ENCODE assay signal across 22 cellular contexts in genomic region chr7:69184339-69184738, GRCh38.
DNase-seq lines count a peak whose midpoint lies in the region; ATAC-seq and TF ChIP-seq lines count a peak whose summit lies in the region.
"Had no signal": no experiment of that assay in that cellular context is flagged by ENCODE, and none has a peak within 500 bp of the region (broad histone marks: within the 10 kb centered on the region; RNA-seq: fewer than 3 reads in every experiment).

No MANE protein-coding gene starts in this region.

- H3K4me1 Mint-ChIP-seq in stimulated activated naive B cell treated with anti-CD40 and anti-IgM and Interleukin-4, amounts not matched to agents 10 μg/mL and 1 μg/mL and 100 μg/mL, for 72 hours, result peaks cover 23 to 46% of the 10 kb centered on the region in 2 donors
- H3K4me1 Mint-ChIP-seq: activated CD8-positive, alpha-beta memory T cell treated with anti-CD3 and anti-CD28 coated beads, Interleukin-2, amount 10 ng/mL, durations not matched to agents 7 days and 5 days had no signal

- no peaks in the 10 kb centered on the region for H3K27me3 ChIP-seq in GM06990 (replicated peaks; ENCODE audit: control insufficient read depth, insufficient read depth, low read length)
- H3K27me3 ChIP-seq: cardiac muscle cell, foreskin keratinocyte, ovary, tibial nerve had no signal

- no peak overlapping the region for H3K4me3 ChIP-seq in GM06990 (replicated peaks; ENCODE audit: low read depth, low read length)
- peak overlapping the region; percentile 29 for H3K4me3 ChIP-seq in choroid plexus epithelial cell (ENCODE audit: low read depth, low read length)
- H3K4me3 ChIP-seq: cardiac muscle cell, ovary had no signal

- peak; percentile 58 to 65 for ATAC-seq in stimulated activated naive B cell treated with anti-CD40 and anti-IgM and Interleukin-4, amounts not matched to agents 10 μg/mL and 1 μg/mL and 100 μg/mL, for 72 hours (replicated peaks)
- no peak for ATAC-seq in GM21723 (IDR thresholded peaks at IDR 0.05; ENCODE audit: unreplicated experiment)
- no peak for ATAC-seq in GM21367 (IDR thresholded peaks at IDR 0.05; ENCODE audit: unreplicated experiment)
- ATAC-seq: activated CD8-positive, alpha-beta memory T cell treated with anti-CD3 and anti-CD28 coated beads, Interleukin-2, amount 10 ng/mL, durations not matched to agents 7 days and 5 days; foreskin keratinocyte; HCT116; PC-3; T-cell had no signal

- H3K4me3 Mint-ChIP-seq in stimulated activated naive B cell treated with anti-CD40 and anti-IgM and Interleukin-4, amounts not matched to agents 10 μg/mL and 1 μg/mL and 100 μg/mL, for 72 hours, result peak overlapping the region; percentile 43 to 55
- H3K4me3 Mint-ChIP-seq: activated CD8-positive, alpha-beta memory T cell treated with anti-CD3 and anti-CD28 coated beads, Interleukin-2, amount 10 ng/mL, durations not matched to agents 7 days and 5 days had no signal

- TF ChIP-seq CTCF in GM06990 (IDR thresholded peaks at IDR 0.05; ENCODE audit: insufficient read depth, low read length, poor library complexity, severe bottlenecking), result no peak
- no peak for TF ChIP-seq CTCF in choroid plexus epithelial cell (conservative IDR thresholded peaks at IDR 0.05; ENCODE audit: low read depth, low read length)

- no peaks in the 10 kb centered on the region for H3K36me3 ChIP-seq in GM06990 (ENCODE audit: control insufficient read depth, insufficient read depth, low read length)
- H3K36me3 ChIP-seq: cardiac muscle cell, ovary, tibial nerve had no signal

- DNase-seq in GM06990 (ENCODE audit: extremely low read depth, insufficient read length) (peak; percentile 12), MV-4-11 (lab: John Stamatoyannopoulos, UW) (peak; percentile 66), choroid plexus epithelial cell (ENCODE audit: low read depth) (no peak), kidney glomerular epithelial cell (lab: John Stamatoyannopoulos, UW) (no peak)
- DNase-seq in stimulated activated naive B cell treated with anti-CD40 and anti-IgM and Interleukin-4, amounts not matched to agents 10 μg/mL and 1 μg/mL and 100 μg/mL, for 72 hours, result no peak
- DNase-seq: activated CD4-positive, alpha-beta T cell treated with anti-CD3 and anti-CD28 coated beads for 48 hours; activated CD8-positive, alpha-beta memory T cell treated with anti-CD3 and anti-CD28 coated beads, Interleukin-2, amount 10 ng/mL, durations not matched to agents 7 days and 5 days; Calu3; EL; foreskin keratinocyte; hypothalamus; NCI-H1436 treated with DMSO at 0.1 percent for 48 hours; NCI-H524 treated with DMSO at 0.1 percent for 48 hours; ovary; PC-3; SHP77 treated with DMSO at 0.1 percent for 48 hours; T-cell had no signal

- no peaks in the 10 kb centered on the region for H3K27me3 Mint-ChIP-seq in stimulated activated naive B cell treated with anti-CD40 and anti-IgM and Interleukin-4, amounts not matched to agents 10 μg/mL and 1 μg/mL and 100 μg/mL, for 72 hours
- H3K27me3 Mint-ChIP-seq: activated CD8-positive, alpha-beta memory T cell treated with anti-CD3 and anti-CD28 coated beads, Interleukin-2, amount 10 ng/mL, durations not matched to agents 7 days and 5 days; T-cell had no signal

- peaks cover 15 to 18% of the 10 kb centered on the region in 2 donors for H3K9me3 Mint-ChIP-seq in stimulated activated naive B cell treated with anti-CD40 and anti-IgM and Interleukin-4, amounts not matched to agents 10 μg/mL and 1 μg/mL and 100 μg/mL, for 72 hours

- H3K27ac Mint-ChIP-seq in stimulated activated naive B cell treated with anti-CD40 and anti-IgM and Interleukin-4, amounts not matched to agents 10 μg/mL and 1 μg/mL and 100 μg/mL, for 72 hours, result peak overlapping the region; percentile 89
- H3K27ac Mint-ChIP-seq: activated CD8-positive, alpha-beta memory T cell treated with anti-CD3 and anti-CD28 coated beads, Interleukin-2, amount 10 ng/mL, durations not matched to agents 7 days and 5 days; T-cell had no signal

- peaks cover 1 to 16% of the 10 kb centered on the region in 2 donors for H3K36me3 Mint-ChIP-seq in stimulated activated naive B cell treated with anti-CD40 and anti-IgM and Interleukin-4, amounts not matched to agents 10 μg/mL and 1 μg/mL and 100 μg/mL, for 72 hours
- H3K36me3 Mint-ChIP-seq: activated CD8-positive, alpha-beta memory T cell treated with anti-CD3 and anti-CD28 coated beads, Interleukin-2, amount 10 ng/mL, durations not matched to agents 7 days and 5 days; T-cell had no signal

Comparison
In these comparisons a context has a peak if more than half of its experiments do, and no peak if none do; other contexts are left out.
1. DNase-seq: peak in GM06990 (single experiment) and MV-4-11 (single experiment); none in choroid plexus epithelial cell (single experiment), stimulated activated naive B cell treated with anti-CD40 and anti-IgM and Interleukin-4, amounts not matched to agents 10 μg/mL and 1 μg/mL and 100 μg/mL, for 72 hours (single experiment) and kidney glomerular epithelial cell (single experiment).
2. ATAC-seq: peak in stimulated activated naive B cell treated with anti-CD40 and anti-IgM and Interleukin-4, amounts not matched to agents 10 μg/mL and 1 μg/mL and 100 μg/mL, for 72 hours (2 of 2); none in GM21723 (single experiment) and GM21367 (single experiment).